In the genomic region with DNA sequence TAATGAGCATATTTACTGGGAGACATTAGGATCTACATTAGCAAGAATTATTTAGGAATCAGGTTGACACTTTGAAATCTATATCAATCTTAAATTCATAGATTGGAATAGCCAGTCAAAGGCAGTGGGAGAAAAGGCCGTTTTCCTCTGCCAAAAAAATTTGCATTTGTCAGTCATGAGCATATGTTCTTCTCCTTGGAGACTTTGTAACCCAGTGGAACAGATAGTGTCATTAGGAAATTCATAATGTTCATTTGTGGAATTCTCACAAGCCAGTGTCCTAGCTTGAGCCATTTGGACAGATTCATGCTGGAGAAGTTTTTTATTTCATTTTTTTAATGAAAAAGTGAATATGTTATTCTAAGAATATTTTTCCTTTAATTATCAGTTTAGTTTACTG, we compare ENCODE assay signal across 30 cellular contexts.
A peak's percentile ranks its signal among the peaks of the same experiment; 100 is the strongest.
DNase-seq lines count a peak whose midpoint lies in the region; ATAC-seq and TF ChIP-seq lines count a peak whose summit lies in the region.
"Had no signal": no experiment of that assay in that cellular context is flagged by ENCODE, and none has a peak within 500 bp of the region (broad histone marks: within the 10 kb centered on the region; RNA-seq: fewer than 3 reads in every experiment).

No MANE protein-coding gene starts in this region.

- ATAC-seq in GM21360 (IDR thresholded peaks at IDR 0.05; ENCODE audit: unreplicated experiment) (no peak), PC-3 (no peak)
- ATAC-seq: A549; CD8-positive, alpha-beta T cell had no signal

- TF ChIP-seq POLR2A in esophagus squamous epithelium (IDR thresholded peaks at IDR 0.05) = no peak

- TF ChIP-seq CTCF in esophagus squamous epithelium (IDR thresholded peaks at IDR 0.05) (no peak), PC-3 (conservative IDR thresholded peaks at IDR 0.05; ENCODE audit: low read depth, low read length) (no peak)

- no peak overlapping the region for H3K4me3 ChIP-seq in esophagus squamous epithelium
- H3K4me3 ChIP-seq in PC-3 (ENCODE audit: low read length) = no peak overlapping the region
- H3K4me3 ChIP-seq: A549; BLaER1; BLaER1 treated with 17β-estradiol and CSF1 and Interleukin-3, amounts not matched to agents 10 nM and 100 nM had no signal

- no peaks in the 10 kb centered on the region for H3K79me2 ChIP-seq in PC-3 (ENCODE audit: low read length)

- no peaks in the 10 kb centered on the region for H3F3A ChIP-seq in PC-3 (ENCODE audit: low read length, unreplicated experiment)

- intact Hi-C loops in esophagus squamous epithelium (cut with DNase I) (no loop called here), PC-3 (cut with micrococcal nuclease) (no loop called here)

- DNase-seq in G401 (ENCODE audit: low spot score) (peak; percentile 78), cerebellar cortex (ENCODE audit: low spot score) (peak; percentile 73), cerebellum (ENCODE audit: low spot score) (peak; percentile 61), esophagus squamous epithelium (lab: John Stamatoyannopoulos, UW) (no peak), PC-3 (no peak)
- DNase-seq: 8988T; ACHN; AML-193; BE2C; Caco-2; Calu3; CD4-positive, alpha-beta memory T cell; CD4-positive, alpha-beta T cell; CD4-positive, CD25-positive, alpha-beta regulatory T cell; CD8-positive, alpha-beta memory T cell; CD8-positive, alpha-beta T cell; COR-L47; DMS 273 treated with DMSO at 0.1 percent for 48 hours; DMS153; DMS53; DMS79; DMS79 treated with DMSO at 0.1 percent for 48 hours; DND-41; EL had no signal

- H3K27ac ChIP-seq in esophagus squamous epithelium (no peak overlapping the region), PC-3 (ENCODE audit: low read length) (no peak overlapping the region)
- H3K27ac ChIP-seq: 22Rv1; A549; BLaER1; BLaER1 treated with 17β-estradiol and CSF1 and Interleukin-3, amounts not matched to agents 10 nM and 100 nM; C4-2B had no signal

- H3K9ac ChIP-seq in PC-3 (ENCODE audit: low read length) = no peak overlapping the region
- H3K9ac ChIP-seq: BLaER1; BLaER1 treated with 17β-estradiol and CSF1 and Interleukin-3, amounts not matched to agents 10 nM and 100 nM had no signal

- CTCF ChIA-PET in PC-3 (lab: Charles Lee) = no interaction called here

- no peaks in the 10 kb centered on the region for H3K9me3 ChIP-seq in esophagus squamous epithelium
- peaks cover 29% of the 10 kb centered on the region; the same call in 1 of the 2 replicates for H3K9me3 ChIP-seq in PC-3 (ENCODE audit: low read length)
- H3K9me3 ChIP-seq: A549, BE2C, Caco-2 had no signal

- H3K36me3 ChIP-seq in esophagus squamous epithelium (no peaks in the 10 kb centered on the region), PC-3 (ENCODE audit: low read depth, low read length) (no peaks in the 10 kb centered on the region)
- H3K36me3 ChIP-seq: BE2C; BLaER1; BLaER1 treated with 17β-estradiol and CSF1 and Interleukin-3, amounts not matched to agents 10 nM and 100 nM had no signal

- POLR2A ChIA-PET in PC-3 (lab: Charles Lee; ENCODE audit: unreplicated experiment) = no interaction called here

- H4K20me1 ChIP-seq in PC-3 (ENCODE audit: low read length) = no peaks in the 10 kb centered on the region
- H4K20me1 ChIP-seq: BLaER1; BLaER1 treated with 17β-estradiol and CSF1 and Interleukin-3, amounts not matched to agents 10 nM and 100 nM had no signal

- no peaks in the 10 kb centered on the region for H3K9me2 ChIP-seq in PC-3 (replicated peaks; ENCODE audit: low read length)

- no TSS peak for BruUV-seq in PC-3 (replicated peaks; lab: Mats Ljungman, UMichigan)

- no peak overlapping the region for H2AFZ ChIP-seq in PC-3 (ENCODE audit: low read length)

- WGBS in esophagus squamous epithelium, 2 donors = 18 to 43% methylated on average over 1 of the region's 1 CpG

- H3K4me2 ChIP-seq in PC-3 (ENCODE audit: low read length) = no peak overlapping the region
- H3K4me2 ChIP-seq: A549; BLaER1; BLaER1 treated with 17β-estradiol and CSF1 and Interleukin-3, amounts not matched to agents 10 nM and 100 nM had no signal

- H3K27me3 ChIP-seq in esophagus squamous epithelium (no peaks in the 10 kb centered on the region), PC-3 (ENCODE audit: low read length) (no peaks in the 10 kb centered on the region)
- H3K27me3 ChIP-seq: BE2C; BLaER1; BLaER1 treated with 17β-estradiol and CSF1 and Interleukin-3, amounts not matched to agents 10 nM and 100 nM had no signal

- in situ Hi-C loops in G401 (cut with HindIII; ENCODE audit: low sequenced_read_pairs) = no loop called here

- H3K4me1 ChIP-seq in esophagus squamous epithelium = no peaks in the 10 kb centered on the region
- H3K4me1 ChIP-seq in PC-3 (ENCODE audit: insufficient read depth, low read length) = no peaks in the 10 kb centered on the region
- H3K4me1 ChIP-seq: A549, BE2C, Caco-2 had no signal

Comparison
In these comparisons a context has a peak if more than half of its experiments do, and no peak if none do; other contexts are left out.
1. DNase-seq: peak in G401 (single experiment), cerebellar cortex (single experiment) and cerebellum (single experiment); none in esophagus squamous epithelium (single experiment) and PC-3 (single experiment).